8 cellular contexts compared by ENCODE assay signal in the genomic region with DNA sequence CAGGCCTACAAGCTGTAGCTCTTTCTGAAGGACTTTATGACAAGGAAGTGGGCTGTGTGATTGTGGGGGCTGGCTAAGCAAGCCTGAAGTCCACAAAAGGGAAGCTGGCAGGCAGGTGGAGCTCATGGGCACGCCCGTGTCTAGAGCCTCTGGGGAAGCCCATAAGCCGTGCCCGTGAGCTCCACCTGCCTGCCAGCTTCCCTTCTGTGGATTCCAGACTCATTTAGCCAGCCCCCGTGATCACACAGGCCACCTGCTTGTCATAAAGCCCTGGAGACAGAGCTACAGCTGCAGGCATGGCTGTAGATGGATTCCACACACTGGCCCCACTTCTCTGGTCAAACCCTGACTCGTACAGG. TPM values are rescaled to one million over a fixed set of nuclear protein-coding genes. Genes with fewer than 3 reads are reported as not detected.
DNase-seq lines count a peak whose midpoint lies in the region; ATAC-seq and TF ChIP-seq lines count a peak whose summit lies in the region.

No MANE protein-coding gene starts in this region.

- H3K9ac ChIP-seq in mucosa of stomach (ENCODE audit: low read length): peak overlapping the region; percentile 35

- H3K27ac Mint-ChIP-seq in CD4-positive, alpha-beta T cell: peak overlapping the region; percentile 80
- peak overlapping the region; percentile 97 for H3K27ac Mint-ChIP-seq in activated naive CD8-positive, alpha-beta T cell treated with anti-CD3 and anti-CD28 coated beads for 36 hours

- H3K4me1 Mint-ChIP-seq in CD4-positive, alpha-beta T cell (ENCODE audit: low read depth): peaks cover 45% of the 10 kb centered on the region
- peaks cover 31% of the 10 kb centered on the region for H3K4me1 Mint-ChIP-seq in activated naive CD8-positive, alpha-beta T cell treated with anti-CD3 and anti-CD28 coated beads for 36 hours

- DNase-seq in CD4-positive, alpha-beta T cell: peak; percentile 42 to 70 (median 57)
- DNase-seq in KG1 (lab: John Stamatoyannopoulos, UW): peak; percentile 71
- peak; percentile 21 for DNase-seq in SK-N-DZ (ENCODE audit: low spot score)
- DNase-seq in activated naive CD8-positive, alpha-beta T cell treated with anti-CD3 and anti-CD28 coated beads for 36 hours: peak; percentile 65
- no peak for DNase-seq in medulla oblongata (ENCODE audit: extremely low spot score)

- ATAC-seq in CD4-positive, alpha-beta T cell (ENCODE audit: poor library complexity): peak; percentile 86
- no peak for ATAC-seq in HG02884 (IDR thresholded peaks at IDR 0.05; ENCODE audit: unreplicated experiment)
- no peak for ATAC-seq in HG03280 (IDR thresholded peaks at IDR 0.05; ENCODE audit: unreplicated experiment)

- no peaks in the 10 kb centered on the region for H3K36me3 ChIP-seq in mucosa of stomach (ENCODE audit: control insufficient read depth, insufficient read depth, low read length)

- CTCF ChIA-PET in CD4-positive, alpha-beta T cell (lab: Charles Lee): interaction anchor here (0.5 to 7.6 kb wide), 18 partner anchors 9 to 300 kb away, joined by 3 to 56 read pairs (median 4); partner anchors contain the start of genes CFAP92 and RAB43

- intact Hi-C loops in CD4-positive, alpha-beta T cell (cut with DNase I, micrococcal nuclease): loop anchor here (1.0 to 2.0 kb wide), 3 partner anchors 11 to 46 kb away; no protein-coding TSS in a partner anchor

- POLR2A ChIA-PET in CD4-positive, alpha-beta T cell (lab: Charles Lee): interaction anchor here (0.6 to 4.0 kb wide), 23 partner anchors 11 to 300 kb away, joined by 3 to 90 read pairs (median 7); partner anchors contain the start of genes ACAD9, CFAP92, COPG1 and EFCC1

- H3K27me3 Mint-ChIP-seq in CD4-positive, alpha-beta T cell: no peaks in the 10 kb centered on the region
- H3K27me3 Mint-ChIP-seq in activated naive CD8-positive, alpha-beta T cell treated with anti-CD3 and anti-CD28 coated beads for 36 hours: no peaks in the 10 kb centered on the region

- H3K4me3 ChIP-seq in mucosa of stomach (ENCODE audit: low read length): no peak overlapping the region

- peak overlapping the region; percentile 79 for H3K27ac ChIP-seq in CD4-positive, alpha-beta T cell (ENCODE audit: low read depth, low read length)

- peak; percentile 26 for TF ChIP-seq CTCF in CD4-positive, alpha-beta T cell (IDR thresholded peaks at IDR 0.05)

- no peaks in the 10 kb centered on the region for H3K36me3 Mint-ChIP-seq in CD4-positive, alpha-beta T cell (ENCODE audit: low read depth)
- peaks cover 2% of the 10 kb centered on the region for H3K36me3 Mint-ChIP-seq in activated naive CD8-positive, alpha-beta T cell treated with anti-CD3 and anti-CD28 coated beads for 36 hours

- peak overlapping the region; percentile 89 for H3K4me3 Mint-ChIP-seq in CD4-positive, alpha-beta T cell
- H3K4me3 Mint-ChIP-seq in activated naive CD8-positive, alpha-beta T cell treated with anti-CD3 and anti-CD28 coated beads for 36 hours: peak overlapping the region; percentile 75

- peaks cover 15% of the 10 kb centered on the region for H3K4me1 ChIP-seq in mucosa of stomach (ENCODE audit: control insufficient read depth, insufficient read depth, low read length)

- no peaks in the 10 kb centered on the region for H3K9me3 ChIP-seq in CD4-positive, alpha-beta T cell (ENCODE audit: control insufficient read depth, low read length)
- H3K9me3 ChIP-seq in mucosa of stomach (ENCODE audit: control insufficient read depth, low read length): no peaks in the 10 kb centered on the region

- no peaks in the 10 kb centered on the region for H3K27me3 ChIP-seq in CD4-positive, alpha-beta T cell (ENCODE audit: control insufficient read depth, insufficient read depth, low read length)
- no peaks in the 10 kb centered on the region for H3K27me3 ChIP-seq in mucosa of stomach (ENCODE audit: control insufficient read depth, insufficient read depth, low read length)

- H3K9me3 Mint-ChIP-seq in CD4-positive, alpha-beta T cell: no peaks in the 10 kb centered on the region
- no peaks in the 10 kb centered on the region for H3K9me3 Mint-ChIP-seq in activated naive CD8-positive, alpha-beta T cell treated with anti-CD3 and anti-CD28 coated beads for 36 hours

RNA-seq across cellular contexts. Expression of gene EFCC1, which starts 15.2 kb away (rescaled TPM):
- total RNA-seq in CD4-positive, alpha-beta T cell: under 1 TPM; 0.22 to 0.25 TPM
- not detected in 2 replicates for polyA plus RNA-seq in SK-N-DZ (2014; cell fraction: cytosol; rRNA removed)
- not detected in 2 replicates for polyA plus RNA-seq in SK-N-DZ (2014; cell fraction: nucleus; rRNA removed)
- under 1 TPM; 0.18 to 0.45 TPM for total RNA-seq in activated naive CD8-positive, alpha-beta T cell treated with anti-CD3 and anti-CD28 coated beads for 36 hours

RNA-seq across cellular contexts. Expression of gene CFAP92, which starts 22.5 kb away (rescaled TPM):
- total RNA-seq in CD4-positive, alpha-beta T cell: under 1 TPM; 0.19 to 0.45 TPM
- polyA plus RNA-seq in SK-N-DZ (2014; cell fraction: cytosol; rRNA removed): 0.06 TPM in 1 of 2 replicates, not detected in the other
- 0.62 TPM in 1 of 2 replicates, not detected in the other for polyA plus RNA-seq in SK-N-DZ (2014; cell fraction: nucleus; rRNA removed)
- total RNA-seq in activated naive CD8-positive, alpha-beta T cell treated with anti-CD3 and anti-CD28 coated beads for 36 hours: under 1 TPM; 0.40 to 0.56 TPM

RNA-seq across cellular contexts. Expression of gene GP9, which starts 44.2 kb away (rescaled TPM):
- total RNA-seq in CD4-positive, alpha-beta T cell: not detected
- polyA plus RNA-seq in SK-N-DZ (2014; cell fraction: cytosol; rRNA removed): not detected in 2 replicates
- not detected in 2 replicates for polyA plus RNA-seq in SK-N-DZ (2014; cell fraction: nucleus; rRNA removed)
- not detected for total RNA-seq in activated naive CD8-positive, alpha-beta T cell treated with anti-CD3 and anti-CD28 coated beads for 36 hours
